In genomic region chr17:68495081-68495480, GRCh38 we compare ENCODE assay signal across 23 cellular contexts.
"Had no signal": no experiment of that assay in that cellular context is flagged by ENCODE, and none has a peak within 500 bp of the region (broad histone marks: within the 10 kb centered on the region; RNA-seq: fewer than 3 reads in every experiment).

No MANE protein-coding gene starts in this region.

- H3K36me3 Mint-ChIP-seq: naive B cell had no signal

- H3K27ac ChIP-seq: coronary artery, psoas muscle, spleen, stomach, thoracic aorta, transverse colon had no signal

- H3K27ac Mint-ChIP-seq: nephron; stimulated activated naive B cell treated with anti-CD40 and anti-IgM and Interleukin-4, amounts not matched to agents 10 μg/mL and 1 μg/mL and 100 μg/mL, for 72 hours had no signal

- H3K27me3 Mint-ChIP-seq: naive B cell; stimulated activated naive B cell treated with anti-CD40 and anti-IgM and Interleukin-4, amounts not matched to agents 10 μg/mL and 1 μg/mL and 100 μg/mL, for 72 hours had no signal

- H3K9me3 Mint-ChIP-seq: nephron had no signal

- H3K27me3 ChIP-seq: dorsolateral prefrontal cortex, spleen, stomach, transverse colon had no signal

- ATAC-seq: left colon; left ventricle myocardium superior; psoas muscle; sciatic nerve; stimulated activated naive B cell treated with anti-CD40 and anti-IgM and Interleukin-4, amounts not matched to agents 10 μg/mL and 1 μg/mL and 100 μg/mL, for 72 hours had no signal

- H3K36me3 ChIP-seq: spleen, stomach, thoracic aorta, transverse colon had no signal

- H3K4me3 ChIP-seq: coronary artery, dorsolateral prefrontal cortex, lung, psoas muscle, spleen, stomach, thoracic aorta, transverse colon had no signal

- DNase-seq: dorsolateral prefrontal cortex; effector CD8-positive, alpha-beta T cell; foreskin melanocyte; hippocampal formation; left colon; left ventricle myocardium superior; mesendoderm; naive B cell; psoas muscle; retina; spleen; stimulated activated CD4-positive, alpha-beta T cell treated with anti-CD3 and anti-CD28 coated beads, Interleukin-15, amount 100 ng/mL, for 24 hours; stimulated activated CD4-positive, alpha-beta T cell treated with anti-CD3 and anti-CD28 coated beads, Interleukin-1b, Interleukin-23, amount 100 ng/mL, for 48 hours; stimulated activated CD4-positive, alpha-beta T cell treated with anti-CD3 and anti-CD28 coated beads, Interleukin-4, amount 100 ng/mL, for 24 hours; stimulated activated naive B cell treated with anti-CD40 and anti-IgM and Interleukin-4, amounts not matched to agents 10 μg/mL and 1 μg/mL and 100 μg/mL, for 72 hours; stomach; substantia nigra; transverse colon had no signal

- H3K4me3 Mint-ChIP-seq: naive B cell; nephron; stimulated activated naive B cell treated with anti-CD40 and anti-IgM and Interleukin-4, amounts not matched to agents 10 μg/mL and 1 μg/mL and 100 μg/mL, for 72 hours had no signal

- H3K9me3 ChIP-seq: psoas muscle, spleen, stomach, thoracic aorta, transverse colon had no signal
